8 cellular contexts compared by ENCODE assay signal in genomic region chr12:116861331-116861730, GRCh38. TPM values are rescaled to one million over a fixed set of nuclear protein-coding genes. Genes with fewer than 3 reads are reported as not detected.
DNase-seq lines count a peak whose midpoint lies in the region; ATAC-seq, FAIRE-seq and TF ChIP-seq lines count a peak whose summit lies in the region.
"Had no signal": no experiment of that assay in that cellular context is flagged by ENCODE, and none has a peak within 500 bp of the region (broad histone marks: within the 10 kb centered on the region; RNA-seq: fewer than 3 reads in every experiment).

No MANE protein-coding gene starts in this region.

- H3K27ac ChIP-seq in uterus, result no peak overlapping the region
- H3K27ac ChIP-seq: parathyroid adenoma had no signal

- TF ChIP-seq POLR2A in uterus (IDR thresholded peaks at IDR 0.05), result no peak

- no peak for TF ChIP-seq CTCF in GM10266 (IDR thresholded peaks at IDR 0.05; ENCODE audit: control insufficient read depth, insufficient read depth, low read depth, missing control alignments)
- TF ChIP-seq CTCF in uterus (IDR thresholded peaks at IDR 0.05), result no peak

- peak; percentile 81 for FAIRE-seq in HTR-8/SVneo (lab: Jason Lieb, UNC)

- intact Hi-C loops in left ventricle myocardium superior (cut with micrococcal nuclease), result no loop called here
- intact Hi-C loops in uterus (cut with DNase I; ENCODE audit: low total_unique reads), result no loop called here

- peak; percentile 78 for DNase-seq in GM10266 (ENCODE audit: extremely low spot score)
- no peak for DNase-seq in HTR-8/SVneo (ENCODE audit: insufficient read length, low spot score)
- peak; percentile 19 for DNase-seq in activated CD8-positive, alpha-beta memory T cell treated with anti-CD3 and anti-CD28 coated beads, Interleukin-2, amount 50 U/mL, for 4 hours
- peak; percentile 59 for DNase-seq in left ventricle myocardium superior
- peak; percentile 20 to 31 for DNase-seq in uterus
- DNase-seq in NCI-H2171 treated with DMSO at 0.1 percent for 48 hours (lab: John Stamatoyannopoulos, UW), result no peak

- no peaks in the 10 kb centered on the region for H3K36me3 ChIP-seq in uterus

- ATAC-seq in GM21526 (IDR thresholded peaks at IDR 0.05; ENCODE audit: low FRiP score, unreplicated experiment) (peak; percentile 61), left ventricle myocardium superior (peak; percentile 82)

- H3K9me3 ChIP-seq in uterus, result no peaks in the 10 kb centered on the region

- H3K4me1 ChIP-seq in uterus, result no peaks in the 10 kb centered on the region
- H3K4me1 ChIP-seq: parathyroid adenoma had no signal

- H3K4me3 ChIP-seq in uterus, result no peak overlapping the region

- H3K27me3 ChIP-seq in uterus, result no peaks in the 10 kb centered on the region

RNA-seq across cellular contexts. Expression of gene HRK, which starts 19.9 kb away (rescaled TPM):
- total RNA-seq in left ventricle myocardium superior (0.20 TPM), uterus (1 to 10 TPM in 1 of 4 donors, under 1 TPM in 1, not detected in 2; 0.55 to 1.5 TPM)

RNA-seq across cellular contexts. Expression of gene FBXW8, which starts 49.4 kb away (rescaled TPM):
- total RNA-seq in left ventricle myocardium superior, result 5.1 TPM
- 10 to 100 TPM in 2 of 4 donors, 1 to 10 TPM in 2; 5.9 to 28.0 (median 15.3) TPM for total RNA-seq in uterus

Comparison
In these comparisons a context has a peak if more than half of its experiments do, and no peak if none do; other contexts are left out.
1. DNase-seq: peak in GM10266 (single experiment), activated CD8-positive, alpha-beta memory T cell treated with anti-CD3 and anti-CD28 coated beads, Interleukin-2, amount 50 U/mL, for 4 hours (single experiment), left ventricle myocardium superior (single experiment) and uterus (2 of 2); none in HTR-8/SVneo (single experiment) and NCI-H2171 treated with DMSO at 0.1 percent for 48 hours (single experiment).